9 cellular contexts compared by ENCODE assay signal in the genomic region with DNA sequence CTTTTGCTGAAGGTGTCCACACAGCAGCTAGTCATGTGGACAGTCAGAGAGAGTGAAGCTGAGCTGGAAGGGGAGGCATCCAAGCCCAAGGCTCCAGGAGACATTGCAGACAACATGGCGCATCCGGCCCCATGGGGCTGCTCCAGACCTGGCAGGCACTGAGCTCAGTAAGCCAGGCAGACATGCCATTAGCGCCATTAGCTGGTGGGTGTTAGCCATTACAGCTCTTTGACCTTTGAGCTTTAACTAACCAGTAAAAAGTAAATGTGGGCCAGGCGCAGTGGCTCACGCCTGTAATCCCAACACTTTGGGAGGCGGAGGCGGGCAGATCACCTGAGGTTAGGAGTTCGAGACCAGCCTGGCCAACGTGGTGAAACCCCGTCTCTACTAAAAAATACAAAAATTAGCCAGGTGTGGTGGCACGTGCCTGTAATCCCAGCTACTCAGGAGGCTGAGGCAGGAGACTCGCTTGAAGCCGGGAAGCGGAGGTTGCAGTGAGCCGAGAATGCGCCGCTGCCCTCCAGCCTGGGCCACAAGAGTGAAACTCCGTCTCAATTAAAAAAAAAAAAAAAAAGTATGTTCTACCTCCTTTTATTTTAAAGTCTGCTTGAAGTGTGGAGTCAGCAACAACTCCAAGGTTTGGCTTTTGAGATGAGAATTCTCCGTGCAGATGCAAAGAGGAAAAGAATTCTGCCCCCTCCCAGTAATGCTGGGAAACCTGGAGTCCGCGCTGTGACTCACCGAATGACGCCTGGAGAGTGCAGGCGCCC.
DNase-seq lines count a peak whose midpoint lies in the region; ATAC-seq and TF ChIP-seq lines count a peak whose summit lies in the region.
"Had no signal": no experiment of that assay in that cellular context is flagged by ENCODE, and none has a peak within 500 bp of the region (broad histone marks: within the 10 kb centered on the region; RNA-seq: fewer than 3 reads in every experiment).

No MANE protein-coding gene starts in this region.

- peak; percentile 17 for TF ChIP-seq CTCF in GM20000 (IDR thresholded peaks at IDR 0.05; ENCODE audit: extremely low read depth, missing control alignments)

- ATAC-seq in activated naive CD4-positive, alpha-beta T cell treated with anti-CD3 and anti-CD28 coated beads, Interleukin-2, amount 50 U/mL, for 72 hours = peak in 1 of 2 donors; percentile 17
- ATAC-seq in GM19397 (IDR thresholded peaks at IDR 0.05; ENCODE audit: unreplicated experiment) = no peak
- ATAC-seq in GM19452 (IDR thresholded peaks at IDR 0.05; ENCODE audit: unreplicated experiment) = no peak

- H3K27ac Mint-ChIP-seq in activated naive CD4-positive, alpha-beta T cell treated with anti-CD3 and anti-CD28 coated beads, Interleukin-2, amount 50 U/mL, for 72 hours = peak overlapping the region; percentile 60 to 65

- peak; percentile 23 for DNase-seq in DMS53 treated with DMSO at 0.1 percent for 48 hours (lab: John Stamatoyannopoulos, UW; ENCODE audit: unreplicated experiment)
- DNase-seq in GM20000 (ENCODE audit: low spot score) = no peak
- peak in 1 of 2 donors; percentile 6 for DNase-seq in activated naive CD4-positive, alpha-beta T cell treated with anti-CD3 and anti-CD28 coated beads, Interleukin-2, amount 50 U/mL, for 72 hours (ENCODE audit: low spot score in 2 of 2)
- peak; percentile 90 for DNase-seq in mesenteric fat pad (ENCODE audit: low spot score)
- no peak for DNase-seq in occipital lobe (lab: John Stamatoyannopoulos, UW)
- DNase-seq in anterior cingulate cortex (lab: John Stamatoyannopoulos, UW) = no peak
- DNase-seq: NCI-H1105 had no signal

- H3K36me3 Mint-ChIP-seq in activated naive CD4-positive, alpha-beta T cell treated with anti-CD3 and anti-CD28 coated beads, Interleukin-2, amount 50 U/mL, for 72 hours = no peaks in the 10 kb centered on the region

- H3K9me3 Mint-ChIP-seq in activated naive CD4-positive, alpha-beta T cell treated with anti-CD3 and anti-CD28 coated beads, Interleukin-2, amount 50 U/mL, for 72 hours = peaks cover 0 to 8% of the 10 kb centered on the region in 2 donors

Comparison
In these comparisons a context has a peak if more than half of its experiments do, and no peak if none do; other contexts are left out.
1. DNase-seq: peak in DMS53 treated with DMSO at 0.1 percent for 48 hours (single experiment) and mesenteric fat pad (single experiment); none in GM20000 (single experiment), occipital lobe (single experiment) and anterior cingulate cortex (0 of 58).